33 cellular contexts compared by ENCODE assay signal in the genomic region with DNA sequence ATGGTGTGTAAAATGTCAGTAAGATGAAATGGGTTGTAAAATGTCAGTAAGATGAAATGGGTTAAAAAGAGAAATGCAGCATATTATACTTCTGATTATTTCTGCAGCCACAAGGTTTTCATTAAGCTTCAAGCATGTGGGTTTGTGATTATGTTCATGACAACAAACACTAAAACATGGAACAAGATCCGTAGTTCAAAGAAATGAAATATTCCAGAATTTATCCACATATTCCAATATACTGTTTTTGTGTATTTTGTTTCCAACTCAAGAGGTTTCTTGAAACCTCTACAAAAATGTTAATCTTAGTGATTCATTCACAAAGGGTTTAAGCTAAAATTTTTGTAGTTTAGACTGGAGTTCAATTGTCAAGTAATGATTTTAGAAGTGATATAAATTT.
"Had no signal": no experiment of that assay in that cellular context is flagged by ENCODE, and none has a peak within 500 bp of the region (broad histone marks: within the 10 kb centered on the region; RNA-seq: fewer than 3 reads in every experiment).

No MANE protein-coding gene starts in this region.

- ATAC-seq: activated CD8-positive, alpha-beta T cell treated with anti-CD3 and anti-CD28 coated beads for 36 hours; activated naive CD4-positive, alpha-beta T cell treated with anti-CD3 and anti-CD28 coated beads, Interleukin-2, amount 50 U/mL, for 72 hours; activated T-cell treated with anti-CD3 and anti-CD28 coated beads, Interleukin-2, amount 50 U/mL, for 4 hours; activated T-cell treated with anti-CD3 and anti-CD28 coated beads, Interleukin-2, amount 50 U/mL, for 72 hours; activated T-helper 17 cell treated with anti-CD3 and anti-CD28 coated beads, Interleukin-2, amount 50 U/mL, for 72 hours had no signal

- H3K27ac ChIP-seq: ascending aorta, cardiac muscle cell, VCaP had no signal

- DNase-seq: activated B cell treated with CpG ODN at 0.5 μM for 24 hours; activated CD4-positive, alpha-beta memory T cell treated with anti-CD3 and anti-CD28 coated beads for 36 hours; activated CD4-positive, alpha-beta T cell treated with anti-CD3 and anti-CD28 coated beads for 4 hours; activated CD4-positive, alpha-beta T cell treated with anti-CD3 and anti-CD28 coated beads, Interleukin-2, amount 10 ng/mL, durations not matched to agents 24 days and 14 days; activated CD4-positive, alpha-beta T cell treated with anti-CD3 and anti-CD28 coated beads, Interleukin-2, amount 50 U/mL, for 1 hour; activated CD4-positive, alpha-beta T cell treated with anti-CD3 and anti-CD28 coated beads, Interleukin-2, amount 50 U/mL, for 4 hours; activated CD4-positive, CD25-positive, alpha-beta regulatory T cell treated with anti-CD3 and anti-CD28 coated beads, Interleukin-2, amount 50 U/mL, for 72 hours; activated CD8-positive, alpha-beta memory T cell treated with anti-CD3 and anti-CD28 coated beads, Interleukin-2, amount 50 U/mL, for 4 hours; activated CD8-positive, alpha-beta T cell treated with anti-CD3 and anti-CD28 coated beads for 36 hours; activated effector memory CD4-positive, alpha-beta T cell treated with anti-CD3 and anti-CD28 coated beads, Interleukin-2, amount 50 U/mL, for 16 hours; activated gamma-delta T cell treated with Interleukin-2 at 50 U/mL for 16 hours; activated naive CD4-positive, alpha-beta T cell; activated naive CD4-positive, alpha-beta T cell treated with anti-CD3 and anti-CD28 coated beads for 36 hours; activated naive CD4-positive, alpha-beta T cell treated with anti-CD3 and anti-CD28 coated beads, Interleukin-2, amount 50 U/mL, for 16 hours; activated naive CD8-positive, alpha-beta T cell treated with anti-CD3 and anti-CD28 coated beads for 36 hours; activated T-cell treated with anti-CD3 and anti-CD28 coated beads for 4 hours; activated T-cell treated with anti-CD3 and anti-CD28 coated beads, Interleukin-2, amount 50 U/mL, for 1 hour; activated T-cell treated with anti-CD3 and anti-CD28 coated beads, Interleukin-2, amount 50 U/mL, for 4 hours; activated T-cell treated with anti-CD3 and anti-CD28 coated beads, Interleukin-2, amount 50 U/mL, for 72 hours; amygdala; anterior cingulate cortex; caudate nucleus; cerebellar nuclear complex; T-helper 1 cell; T-helper 2 cell; T-helper 9 cell had no signal

- H3K4me1 ChIP-seq: ascending aorta had no signal

- H3K27me3 ChIP-seq: ascending aorta, cardiac muscle cell had no signal

- H3K36me3 ChIP-seq: ascending aorta, cardiac muscle cell had no signal

- FAIRE-seq: bronchial epithelial cell, TTC549 had no signal

- H3K4me3 ChIP-seq: ascending aorta, cardiac muscle cell had no signal
